ENCODE assay signal across 32 cellular contexts in the genomic region with DNA sequence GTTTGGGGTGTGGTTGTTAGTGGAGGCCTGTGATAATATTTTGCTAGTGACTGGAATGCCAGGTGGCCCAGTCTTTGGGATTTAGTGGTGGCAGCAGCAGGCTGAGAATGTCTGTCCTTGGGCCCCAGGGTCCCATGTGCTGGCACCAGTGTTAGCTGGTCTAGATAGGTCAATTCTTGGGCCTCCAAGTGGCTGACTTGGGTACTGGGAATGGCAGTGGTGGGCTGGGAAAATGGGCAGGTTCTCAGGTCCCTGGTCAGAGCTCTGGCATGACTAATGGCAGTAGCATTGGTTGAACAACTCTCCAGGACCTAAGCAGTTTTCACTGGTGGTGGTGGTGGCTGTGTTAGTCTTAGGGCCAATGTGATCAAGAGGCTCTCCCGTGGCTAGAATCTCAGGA. TPM values are rescaled to one million over a fixed set of nuclear protein-coding genes. Genes with fewer than 3 reads are reported as not detected.
DNase-seq lines count a peak whose midpoint lies in the region; ATAC-seq and TF ChIP-seq lines count a peak whose summit lies in the region.
"Had no signal": no experiment of that assay in that cellular context is flagged by ENCODE, and none has a peak within 500 bp of the region (broad histone marks: within the 10 kb centered on the region; RNA-seq: fewer than 3 reads in every experiment).

No MANE protein-coding gene starts in this region.

- no peak overlapping the region for H3K23ac ChIP-seq in H9 (ENCODE audit: insufficient read length, low read depth, low read length)

- no peak overlapping the region for H3K4me2 ChIP-seq in H9 (ENCODE audit: insufficient read depth, insufficient read length, low read length)
- H3K4me2 ChIP-seq: BLaER1 had no signal

- no peaks in the 10 kb centered on the region for H3K79me1 ChIP-seq in H9 (ENCODE audit: insufficient read depth, low read depth, low read length, poor library complexity, severe bottlenecking)

- H3K4me1 Mint-ChIP-seq in H9: no peaks in the 10 kb centered on the region
- H3K4me1 Mint-ChIP-seq in WTC11: no peaks in the 10 kb centered on the region
- H3K4me1 Mint-ChIP-seq in Calu3 (ENCODE audit: low read depth, unreplicated experiment): no peaks in the 10 kb centered on the region
- H3K4me1 Mint-ChIP-seq: stimulated activated memory B cell treated with anti-CD40 and anti-IgM and Interleukin-4, amounts not matched to agents 10 μg/mL and 1 μg/mL and 100 μg/mL, for 72 hours had no signal

- peak; percentile 38; the same call in 1 of the 3 replicates for TF ChIP-seq CTCF in H9 (conservative IDR thresholded peaks at IDR 0.05)
- TF ChIP-seq CTCF in WTC11 (IDR thresholded peaks at IDR 0.05): no peak
- TF ChIP-seq CTCF in Calu3 (IDR thresholded peaks at IDR 0.05; ENCODE audit: unreplicated experiment): no peak

- no peak overlapping the region for H2BK120ac ChIP-seq in H9 (ENCODE audit: low read depth, low read length, poor library complexity, severe bottlenecking)

- no peak overlapping the region for H3K9ac ChIP-seq in H9 (ENCODE audit: extremely low read depth, insufficient read length, low read length)
- H3K9ac ChIP-seq: BLaER1 had no signal

- no peak overlapping the region for H4K91ac ChIP-seq in H9 (ENCODE audit: insufficient read length, low read depth, low read length)

- no peaks in the 10 kb centered on the region for H3K23me2 ChIP-seq in H9 (ENCODE audit: insufficient read length, low read depth, low read length, poor library complexity, severe bottlenecking)

- DNase-seq in Daoy (ENCODE audit: low read depth) (peak; percentile 33), H9 (peak; percentile 36), WTC11 (ENCODE audit: low spot score) (peak; percentile 13), iPS-NIHi7 (ENCODE audit: extremely low spot score) (peak; percentile 19), Calu3 (no peak)
- DNase-seq: activated gamma-delta T cell treated with Interleukin-2 at 50 U/mL for 16 hours; activated T-cell treated with anti-CD3 and anti-CD28 coated beads, Interleukin-2, amount 50 U/mL, for 4 hours; caudate nucleus; cortex of kidney; effector memory CD4-positive, alpha-beta T cell; head of caudate nucleus; kidney; MG63; NCI-H1105; NCI-H187; NCI-H2171; NCI-H510A treated with DMSO at 0.1 percent for 48 hours; stimulated activated CD4-positive, alpha-beta T cell treated with anti-CD3 and anti-CD28 coated beads, Interleukin-15, amount 100 ng/mL, for 24 hours; substantia nigra; T-cell; trophoblast cell had no signal

- H2BK15ac ChIP-seq in H9 (ENCODE audit: low read depth, low read length): no peak overlapping the region

- no peak overlapping the region for H2BK5ac ChIP-seq in H9 (ENCODE audit: insufficient read length, low read length)

- ATAC-seq in WTC11: peak; percentile 85
- no peak for ATAC-seq in HG03139 (IDR thresholded peaks at IDR 0.05; ENCODE audit: unreplicated experiment)
- no peak for ATAC-seq in HG03439 (IDR thresholded peaks at IDR 0.05; ENCODE audit: unreplicated experiment)
- no peak for ATAC-seq in GM21381 (IDR thresholded peaks at IDR 0.05; ENCODE audit: unreplicated experiment)
- ATAC-seq: activated T-cell treated with anti-CD3 and anti-CD28 coated beads, Interleukin-2, amount 50 U/mL, for 4 hours; GM12878; K562; stimulated activated memory B cell treated with anti-CD40 and anti-IgM and Interleukin-4, amounts not matched to agents 10 μg/mL and 1 μg/mL and 100 μg/mL, for 72 hours; T-cell had no signal

- no CpG with 5 or more reads among the region's 1 CpG for WGBS in H9 (ENCODE audit: extremely low coverage, insufficient read length, low lambda C conversion rate)

- H3K79me2 ChIP-seq in H9 (ENCODE audit: insufficient read depth, low read length): no peaks in the 10 kb centered on the region

- POLR2A ChIA-PET in WTC11 (lab: Charles Lee): no interaction called here

- H3K14ac ChIP-seq in H9 (ENCODE audit: insufficient read depth, low read length): no peak overlapping the region

- intact Hi-C loops in Calu3 (cut with micrococcal nuclease; ENCODE audit: unreplicated experiment): no loop called here

- CTCF ChIA-PET in WTC11 (lab: Charles Lee) (interaction anchor here (1.2 kb wide), 1 partner anchor 350 kb away, joined by 3 read pairs; no protein-coding TSS in a partner anchor), Calu3 (lab: Charles Lee) (no interaction called here)

- H3K27ac ChIP-seq in H9 (ENCODE audit: insufficient read length, low read depth, low read length): no peak overlapping the region
- H3K27ac ChIP-seq: BLaER1, neutrophil, prostate gland had no signal

- no peak overlapping the region for H2AFZ ChIP-seq in H9 (ENCODE audit: low read length)

- H3K18ac ChIP-seq in H9 (ENCODE audit: insufficient read length, low read depth, low read length): no peak overlapping the region

- no peaks in the 10 kb centered on the region for H3K4me1 ChIP-seq in H9 (ENCODE audit: insufficient read depth, low read length)
- H3K4me1 ChIP-seq: BLaER1, prostate gland had no signal

- H3K9me3 Mint-ChIP-seq in H9: peaks cover 0 to 10% of the 10 kb centered on the region in 2 experiments; a peak in 2 of 5 replicates
- peaks cover 20% of the 10 kb centered on the region for H3K9me3 Mint-ChIP-seq in WTC11
- H3K9me3 Mint-ChIP-seq in Calu3 (ENCODE audit: low read depth, unreplicated experiment): no peaks in the 10 kb centered on the region

- no TSS peak for BruUV-seq in Calu3 (replicated peaks; lab: Mats Ljungman, UMichigan)

- no peaks in the 10 kb centered on the region for H4K20me1 ChIP-seq in H9 (ENCODE audit: control insufficient read depth, insufficient read depth, insufficient read length)
- H4K20me1 ChIP-seq: BLaER1 had no signal

- H3K9me3 ChIP-seq in H9 (ENCODE audit: control insufficient read depth, low read depth, low read length): no peaks in the 10 kb centered on the region
- H3K9me3 ChIP-seq: MG63, neutrophil, prostate gland had no signal

- H3T11ph ChIP-seq in H9 (ENCODE audit: low read length): no peak overlapping the region

- H3K27me3 ChIP-seq in H9 (ENCODE audit: insufficient read depth, low read length): no peaks in the 10 kb centered on the region
- H3K27me3 ChIP-seq: BLaER1, MG63, neutrophil had no signal

- no peak overlapping the region for H2BK12ac ChIP-seq in H9 (ENCODE audit: insufficient read length, low read depth, low read length)

- peaks cover 0 to 7% (median 0%) of the 10 kb centered on the region in 3 experiments; a peak in 3 of 7 replicates for H3K36me3 Mint-ChIP-seq in H9 (ENCODE audit: insufficient read depth in 1 of 3, low read depth in 3 of 3)
- peaks cover 3% of the 10 kb centered on the region; the same call in 1 of the 2 replicates for H3K36me3 Mint-ChIP-seq in WTC11
- H3K36me3 Mint-ChIP-seq in Calu3 (ENCODE audit: insufficient read depth, unreplicated experiment): no peaks in the 10 kb centered on the region
- H3K36me3 Mint-ChIP-seq: T-cell had no signal

- no peak overlapping the region for H3K4ac ChIP-seq in H9 (ENCODE audit: low read depth, low read length)

- H3K27ac Mint-ChIP-seq in H9 (no peak overlapping the region), WTC11 (no peak overlapping the region), Calu3 (ENCODE audit: unreplicated experiment) (no peak overlapping the region)
- H3K27ac Mint-ChIP-seq: stimulated activated memory B cell treated with anti-CD40 and anti-IgM and Interleukin-4, amounts not matched to agents 10 μg/mL and 1 μg/mL and 100 μg/mL, for 72 hours; T-cell had no signal

- H3K4me3 Mint-ChIP-seq in H9: no peak overlapping the region
- no peak overlapping the region for H3K4me3 Mint-ChIP-seq in WTC11
- H3K4me3 Mint-ChIP-seq in Calu3 (ENCODE audit: low read depth, unreplicated experiment): no peak overlapping the region
- H3K4me3 Mint-ChIP-seq: activated T-cell treated with anti-CD3 and anti-CD28 coated beads, Interleukin-2, amount 50 U/mL, for 4 hours; stimulated activated memory B cell treated with anti-CD40 and anti-IgM and Interleukin-4, amounts not matched to agents 10 μg/mL and 1 μg/mL and 100 μg/mL, for 72 hours; T-cell had no signal

- no peak overlapping the region for H3K56ac ChIP-seq in H9 (ENCODE audit: insufficient read length, low read depth, low read length)

- no peak overlapping the region for H4K5ac ChIP-seq in H9 (ENCODE audit: insufficient read length, low read depth, low read length)

- H2BK20ac ChIP-seq in H9 (ENCODE audit: low read depth, low read length, poor library complexity, severe bottlenecking): no peak overlapping the region

- H3K27me3 Mint-ChIP-seq in H9 (ENCODE audit: low read depth) (no peaks in the 10 kb centered on the region), WTC11 (ENCODE audit: low read depth) (no peaks in the 10 kb centered on the region; the same call in 1 of the 2 replicates), Calu3 (ENCODE audit: unreplicated experiment) (no peaks in the 10 kb centered on the region)
- H3K27me3 Mint-ChIP-seq: stimulated activated memory B cell treated with anti-CD40 and anti-IgM and Interleukin-4, amounts not matched to agents 10 μg/mL and 1 μg/mL and 100 μg/mL, for 72 hours; T-cell had no signal

- no peak overlapping the region for H4K8ac ChIP-seq in H9 (replicated peaks; ENCODE audit: insufficient read length, low read depth, low read length)

- H2AK5ac ChIP-seq in H9 (ENCODE audit: insufficient read length, low read length): no peak overlapping the region

TF ChIP-seq in WTC11, 78 proteins besides CTCF, POLR2A, EP300 and RAD21 (continues in another document):
- no peak for TF ChIP-seq ATF2 (CRISPR knock-in tag; IDR thresholded peaks at IDR 0.05; ENCODE audit: borderline replicate concordance, low read depth)
- no peak for TF ChIP-seq NFATC4 (CRISPR knock-in tag; IDR thresholded peaks at IDR 0.05)
- no peak for TF ChIP-seq TEAD1 (CRISPR knock-in tag; IDR thresholded peaks at IDR 0.05)
- no peak for TF ChIP-seq ATF1 (CRISPR knock-in tag; IDR thresholded peaks at IDR 0.05)
- TF ChIP-seq, protein P1, sequence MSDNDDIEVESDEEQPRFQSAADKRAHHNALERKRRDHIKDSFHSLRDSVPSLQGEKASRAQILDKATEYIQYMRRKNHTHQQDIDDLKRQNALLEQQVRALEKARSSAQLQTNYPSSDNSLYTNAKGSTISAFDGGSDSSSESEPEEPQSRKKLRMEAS (CRISPR knock-in tag; IDR thresholded peaks at IDR 0.05): no peak
- TF ChIP-seq ZNF121 (CRISPR knock-in tag; IDR thresholded peaks at IDR 0.05): no peak

RNA-seq across cellular contexts. Expression of gene OLIG3, which starts 50.3 kb away (rescaled TPM):
- total RNA-seq in Daoy (2014; rRNA removed; shearing (Covaris generic)): not detected in 2 replicates
- total RNA-seq in H9 (2021): 0.22 and 0.42 TPM in 2 replicates
- total RNA-seq in WTC11 (2021): 1.8 to 5.4 TPM (median 2.2 TPM) in 3 replicates
- total RNA-seq in Calu3 (2022): not detected in 2 replicates
- total RNA-seq: activated T-cell treated with anti-CD3 and anti-CD28 coated beads, Interleukin-2, amount 50 U/mL, for 4 hours; epithelial cell of proximal tubule; GM12878; K562; kidney; liver; prostate gland; T-cell had no signal
